Comparison of ENCODE assay signal across 17 cellular contexts in genomic region chr12:111066744-111067437, GRCh38. TPM values are rescaled to one million over a fixed set of nuclear protein-coding genes. Genes with fewer than 3 reads are reported as not detected.
DNase-seq lines count a peak whose midpoint lies in the region; FAIRE-seq and TF ChIP-seq lines count a peak whose summit lies in the region.
"Had no signal": no experiment of that assay in that cellular context is flagged by ENCODE, and none has a peak within 500 bp of the region (broad histone marks: within the 10 kb centered on the region; RNA-seq: fewer than 3 reads in every experiment).

No MANE protein-coding gene starts in this region.

- H3K4me1 ChIP-seq in breast epithelium, result no peaks in the 10 kb centered on the region
- H3K4me1 ChIP-seq in kidney (ENCODE audit: control insufficient read depth in 1 of 2, insufficient read depth in 1 of 2, low read depth in 1 of 2, low read length in 2 of 2), result no peaks in the 10 kb centered on the region

- no peaks in the 10 kb centered on the region for H3K36me3 ChIP-seq in breast epithelium
- H3K36me3 ChIP-seq in kidney (ENCODE audit: control insufficient read depth in 1 of 2, insufficient read depth in 2 of 2, low read length in 2 of 2), result no peaks in the 10 kb centered on the region
- H3K36me3 ChIP-seq: brain microvascular endothelial cell had no signal

- H3K27ac ChIP-seq in breast epithelium (no peak overlapping the region), kidney (ENCODE audit: low read depth in 2 of 2, low read length in 2 of 2) (no peak overlapping the region), dorsolateral prefrontal cortex (no peak overlapping the region)
- H3K27ac ChIP-seq: brain microvascular endothelial cell had no signal

- POLR2A ChIA-PET in MCF 10A (lab: Yijun Ruan, JAX), result no interaction called here

- H3K4me3 ChIP-seq in breast epithelium, result no peak overlapping the region
- H3K4me3 ChIP-seq in epithelial cell of esophagus (ENCODE audit: low read length), result no peak overlapping the region
- H3K4me3 ChIP-seq in kidney (ENCODE audit: low read length in 2 of 2), result no peak overlapping the region
- H3K4me3 ChIP-seq in dorsolateral prefrontal cortex, result no peak overlapping the region
- H3K4me3 ChIP-seq: smooth muscle cell had no signal

- no peak for TF ChIP-seq POLR2A in breast epithelium (IDR thresholded peaks at IDR 0.05)

- intact Hi-C loops in MCF 10A (cut with micrococcal nuclease), result no loop called here
- intact Hi-C loops in breast epithelium (cut with DNase I; ENCODE audit: low total_unique reads), result no loop called here
- intact Hi-C loops in kidney (cut with DNase I), result no loop called here
- intact Hi-C loops in dorsolateral prefrontal cortex (cut with DNase I), result no loop called here

- H3K27me3 ChIP-seq in breast epithelium, result peaks cover 0 to 11% of the 10 kb centered on the region in 2 donors
- peaks cover 0 to 17% (median 0%) of the 10 kb centered on the region in 45 donors for H3K27me3 ChIP-seq in dorsolateral prefrontal cortex
- H3K27me3 ChIP-seq: brain microvascular endothelial cell had no signal

- peaks cover 25% of the 10 kb centered on the region for H3K4me1 Mint-ChIP-seq in MCF 10A (ENCODE audit: insufficient read depth, unreplicated experiment)

- H3K9me3 ChIP-seq in breast epithelium, result peaks cover 0 to 3% of the 10 kb centered on the region in 2 donors
- H3K9me3 ChIP-seq in kidney (ENCODE audit: control insufficient read depth in 1 of 2, low read length in 2 of 2), result peaks cover 0 to 3% of the 10 kb centered on the region in 2 donors

- no peak overlapping the region for H3K9ac ChIP-seq in kidney (ENCODE audit: low read length in 2 of 2)

- no peaks in the 10 kb centered on the region for H3K27me3 Mint-ChIP-seq in MCF 10A (ENCODE audit: insufficient read depth, unreplicated experiment)

- peaks cover 10% of the 10 kb centered on the region for H3K36me3 Mint-ChIP-seq in MCF 10A (ENCODE audit: insufficient read depth, unreplicated experiment)

- TF ChIP-seq CTCF in MCF 10A (IDR thresholded peaks at IDR 0.05; ENCODE audit: unreplicated experiment) (no peak), breast epithelium (IDR thresholded peaks at IDR 0.05) (no peak), epithelial cell of esophagus (IDR thresholded peaks at IDR 0.05; ENCODE audit: insufficient read depth, low read depth, low read length, missing control alignments) (no peak), kidney (IDR thresholded peaks at IDR 0.05; ENCODE audit: borderline replicate concordance, extremely low read depth, insufficient read depth) (no peak), dorsolateral prefrontal cortex (IDR thresholded peaks at IDR 0.05 in 54 of 56, conservative IDR thresholded peaks at IDR 0.05 in 2 of 56; ENCODE audit: low read depth in 1 of 56, partially characterized antibody in 56 of 56) (no peak)

- H3K9me3 Mint-ChIP-seq in MCF 10A (ENCODE audit: unreplicated experiment), result peaks cover 4% of the 10 kb centered on the region
- H3K9me3 Mint-ChIP-seq: activated CD4-positive, alpha-beta memory T cell treated with anti-CD3 and anti-CD28 coated beads, Interleukin-2, amount 10 ng/mL, durations not matched to agents 7 days and 5 days had no signal

- H3K4me3 Mint-ChIP-seq in MCF 10A (ENCODE audit: unreplicated experiment), result no peak overlapping the region
- H3K4me3 Mint-ChIP-seq: activated CD4-positive, alpha-beta memory T cell treated with anti-CD3 and anti-CD28 coated beads, Interleukin-2, amount 10 ng/mL, durations not matched to agents 7 days and 5 days; mesothelial cell of epicardium had no signal

- no peak for FAIRE-seq in kidney (lab: Jason Lieb, UNC)
- FAIRE-seq: endothelial cell of umbilical vein had no signal

- CTCF ChIA-PET in MCF 10A (lab: Yijun Ruan, JAX), result no interaction called here

- BruUV-seq in MCF 10A (replicated peaks; lab: Mats Ljungman, UMichigan), result no TSS peak

- DNase-seq in MCF 10A (ENCODE audit: unreplicated experiment) (peak; percentile 47), breast epithelium (ENCODE audit: low spot score in 2 of 2) (no peak), OCI-M1 (lab: John Stamatoyannopoulos, UW) (peak; percentile 16), epithelial cell of esophagus (ENCODE audit: low read depth) (peak; percentile 68), NCI-H2196 treated with DMSO at 0.1 percent for 48 hours (lab: John Stamatoyannopoulos, UW; ENCODE audit: unreplicated experiment) (no peak), NCI-H1092 treated with DMSO at 0.1 percent for 48 hours (lab: John Stamatoyannopoulos, UW) (no peak), kidney (no peak), dorsolateral prefrontal cortex (no peak)
- DNase-seq: activated CD4-positive, alpha-beta memory T cell treated with anti-CD3 and anti-CD28 coated beads, Interleukin-2, amount 10 ng/mL, durations not matched to agents 7 days and 5 days; activated gamma-delta T cell treated with Interleukin-2 at 50 U/mL for 16 hours; brain microvascular endothelial cell; IMR-90; T-helper 2 cell; trophoblast cell had no signal

- H3K27ac Mint-ChIP-seq in MCF 10A (ENCODE audit: low read depth, unreplicated experiment), result peak overlapping the region; percentile 89
- H3K27ac Mint-ChIP-seq: activated CD4-positive, alpha-beta memory T cell treated with anti-CD3 and anti-CD28 coated beads, Interleukin-2, amount 10 ng/mL, durations not matched to agents 7 days and 5 days; mesothelial cell of epicardium had no signal

RNA-seq across cellular contexts. Expression of gene CUX2, which starts 32.9 kb away (rescaled TPM):
- total RNA-seq in MCF 10A (2022) (0.29 and 0.61 TPM in 2 replicates), breast epithelium (under 1 TPM in 2 of 3 donors, not detected in 1; under 0.01 to 0.16 TPM), kidney (0.06 TPM), dorsolateral prefrontal cortex (10 to 100 TPM in 118 of 120 experiments, 1 to 10 TPM in 2; 3.3 to 89.7 (median 33.4) TPM)
- not detected for polyA plus RNA-seq in kidney (ENCODE audit: insufficient read depth, low read depth, low replicate concordance)
- total RNA-seq: endothelial cell of umbilical vein, IMR-90, smooth muscle cell had no signal
- polyA plus RNA-seq: endothelial cell of umbilical vein, IMR-90, smooth muscle cell had no signal

Comparison
In these comparisons a context has a peak if more than half of its experiments do, and no peak if none do; other contexts are left out.
1. DNase-seq: peak in MCF 10A (single experiment), OCI-M1 (single experiment) and epithelial cell of esophagus (single experiment); none in breast epithelium (0 of 2), NCI-H2196 treated with DMSO at 0.1 percent for 48 hours (single experiment), NCI-H1092 treated with DMSO at 0.1 percent for 48 hours (single experiment), kidney (single experiment) and dorsolateral prefrontal cortex (0 of 10).